ENCODE assay signal across 1 cellular context in the genomic region with DNA sequence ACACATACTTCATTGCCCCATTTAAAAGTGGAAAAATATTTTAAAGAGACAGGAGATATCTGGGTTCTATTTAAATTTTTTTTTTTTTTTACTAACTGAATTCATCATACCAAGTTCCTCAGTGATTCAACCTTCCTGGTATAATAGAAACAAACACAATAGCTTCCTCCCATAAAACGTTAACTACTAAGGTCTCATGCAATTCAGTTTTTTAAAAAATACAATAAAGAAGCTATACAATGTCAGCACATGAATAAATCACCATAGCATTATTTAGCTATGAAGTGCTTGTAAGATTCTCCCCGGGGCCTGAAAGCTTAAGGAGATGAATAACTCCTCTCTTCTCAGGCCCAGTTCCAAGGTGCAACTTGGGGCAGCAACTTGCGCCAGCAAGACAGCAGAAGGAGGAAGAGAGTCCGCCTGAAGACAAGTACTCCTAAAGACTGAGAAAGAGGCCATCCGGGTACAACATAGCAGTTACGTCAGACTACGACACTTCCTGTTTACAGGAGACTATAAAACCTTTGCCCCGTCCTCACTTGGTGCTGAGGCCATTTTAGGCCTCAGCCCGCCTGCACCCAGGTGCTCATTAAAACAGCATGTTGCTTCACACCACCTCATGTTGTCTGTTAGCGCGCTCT.
A peak's percentile ranks its signal among the peaks of the same experiment; 100 is the strongest.
TF ChIP-seq lines count a peak whose summit lies in the region.

No MANE protein-coding gene starts in this region.

TF ChIP-seq in K562, 482 proteins besides CTCF, POLR2A, EP300 and RAD21 (continued from another document):
- TF ChIP-seq CXXC5 (CRISPR knock-in tag; IDR thresholded peaks at IDR 0.05) (peak; percentile 21; the same call in 1 of the 2 replicates), KLF13 (tag; IDR thresholded peaks at IDR 0.05; ENCODE audit: borderline replicate concordance, low read depth) (no peak), ZNF354B (CRISPR knock-in tag; IDR thresholded peaks at IDR 0.05) (no peak), ZNF121 (CRISPR knock-in tag; conservative IDR thresholded peaks at IDR 0.05) (no peak), CEBPB (tag; IDR thresholded peaks at IDR 0.05) (peak; percentile 44; the same call in 1 of the 2 replicates), MCM3 (IDR thresholded peaks at IDR 0.05) (no peak), SMAD4 (CRISPR knock-in tag; conservative IDR thresholded peaks at IDR 0.05) (0 out of 2 replicates have a peak, but pooled peaks have one; percentile 14), C11orf30 (IDR thresholded peaks at IDR 0.05; ENCODE audit: low read depth) (no peak), NR2C1 (IDR thresholded peaks at IDR 0.05) (no peak), NR2C1 (tag; IDR thresholded peaks at IDR 0.05) (0 out of 2 replicates have a peak, but pooled peaks have one; percentile 21), HNRNPK (IDR thresholded peaks at IDR 0.05; ENCODE audit: low read depth, low read length, poor library complexity, severe bottlenecking) (no peak), CSDE1 (IDR thresholded peaks at IDR 0.05) (no peak), HDGF (IDR thresholded peaks at IDR 0.05) (no peak), ZNF830 (CRISPR knock-in tag; IDR thresholded peaks at IDR 0.05) (no peak), MCM5 (IDR thresholded peaks at IDR 0.05; ENCODE audit: low read depth) (no peak), HLTF (IDR thresholded peaks at IDR 0.05) (no peak), TGIF2 (CRISPR knock-in tag; IDR thresholded peaks at IDR 0.05) (no peak), KLF6 (CRISPR knock-in tag; IDR thresholded peaks at IDR 0.05; ENCODE audit: borderline replicate concordance) (no peak), GTF2F1 (IDR thresholded peaks at IDR 0.05; ENCODE audit: low read depth, low read length) (no peak), NR2C2 (CRISPR knock-in tag; IDR thresholded peaks at IDR 0.05) (no peak), NR2C2 (tag; IDR thresholded peaks at IDR 0.05) (0 out of 2 replicates have a peak, but pooled peaks have one; percentile 18), FOXA3 (CRISPR knock-in tag; conservative IDR thresholded peaks at IDR 0.05 in 1 of 2, IDR thresholded peaks at IDR 0.05 in 1 of 2) (no peak), SPI1 (IDR thresholded peaks at IDR 0.05; ENCODE audit: borderline replicate concordance, low read depth, low read length) (0 out of 2 replicates have a peak, but pooled peaks have one; percentile 34), NCOR1 (IDR thresholded peaks at IDR 0.05) (no peak), ESRRB (CRISPR knock-in tag; IDR thresholded peaks at IDR 0.05; ENCODE audit: borderline replicate concordance) (no peak), ARID1B (IDR thresholded peaks at IDR 0.05) (no peak), TCF7L2 (IDR thresholded peaks at IDR 0.05; ENCODE audit: low read depth, low read length) (no peak), ZFP30 (CRISPR knock-in tag; IDR thresholded peaks at IDR 0.05; ENCODE audit: borderline replicate concordance) (no peak), MAFK (IDR thresholded peaks at IDR 0.05; ENCODE audit: low read length) (no peak)
- TF ChIP-seq, protein P1, sequence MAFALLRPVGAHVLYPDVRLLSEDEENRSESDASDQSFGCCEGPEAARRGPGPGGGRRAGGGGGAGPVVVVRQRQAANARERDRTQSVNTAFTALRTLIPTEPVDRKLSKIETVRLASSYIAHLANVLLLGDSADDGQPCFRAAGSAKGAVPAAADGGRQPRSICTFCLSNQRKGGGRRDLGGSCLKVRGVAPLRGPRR (CRISPR knock-in tag; IDR thresholded peaks at IDR 0.05): no peak
- TF ChIP-seq, protein P2, sequence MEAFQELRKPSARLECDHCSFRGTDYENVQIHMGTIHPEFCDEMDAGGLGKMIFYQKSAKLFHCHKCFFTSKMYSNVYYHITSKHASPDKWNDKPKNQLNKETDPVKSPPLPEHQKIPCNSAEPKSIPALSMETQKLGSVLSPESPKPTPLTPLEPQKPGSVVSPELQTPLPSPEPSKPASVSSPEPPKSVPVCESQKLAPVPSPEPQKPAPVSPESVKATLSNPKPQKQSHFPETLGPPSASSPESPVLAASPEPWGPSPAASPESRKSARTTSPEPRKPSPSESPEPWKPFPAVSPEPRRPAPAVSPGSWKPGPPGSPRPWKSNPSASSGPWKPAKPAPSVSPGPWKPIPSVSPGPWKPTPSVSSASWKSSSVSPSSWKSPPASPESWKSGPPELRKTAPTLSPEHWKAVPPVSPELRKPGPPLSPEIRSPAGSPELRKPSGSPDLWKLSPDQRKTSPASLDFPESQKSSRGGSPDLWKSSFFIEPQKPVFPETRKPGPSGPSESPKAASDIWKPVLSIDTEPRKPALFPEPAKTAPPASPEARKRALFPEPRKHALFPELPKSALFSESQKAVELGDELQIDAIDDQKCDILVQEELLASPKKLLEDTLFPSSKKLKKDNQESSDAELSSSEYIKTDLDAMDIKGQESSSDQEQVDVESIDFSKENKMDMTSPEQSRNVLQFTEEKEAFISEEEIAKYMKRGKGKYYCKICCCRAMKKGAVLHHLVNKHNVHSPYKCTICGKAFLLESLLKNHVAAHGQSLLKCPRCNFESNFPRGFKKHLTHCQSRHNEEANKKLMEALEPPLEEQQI (IDR thresholded peaks at IDR 0.05): 0 out of 2 replicates have a peak, but pooled peaks have one; percentile 22
- TF ChIP-seq, protein P3, sequence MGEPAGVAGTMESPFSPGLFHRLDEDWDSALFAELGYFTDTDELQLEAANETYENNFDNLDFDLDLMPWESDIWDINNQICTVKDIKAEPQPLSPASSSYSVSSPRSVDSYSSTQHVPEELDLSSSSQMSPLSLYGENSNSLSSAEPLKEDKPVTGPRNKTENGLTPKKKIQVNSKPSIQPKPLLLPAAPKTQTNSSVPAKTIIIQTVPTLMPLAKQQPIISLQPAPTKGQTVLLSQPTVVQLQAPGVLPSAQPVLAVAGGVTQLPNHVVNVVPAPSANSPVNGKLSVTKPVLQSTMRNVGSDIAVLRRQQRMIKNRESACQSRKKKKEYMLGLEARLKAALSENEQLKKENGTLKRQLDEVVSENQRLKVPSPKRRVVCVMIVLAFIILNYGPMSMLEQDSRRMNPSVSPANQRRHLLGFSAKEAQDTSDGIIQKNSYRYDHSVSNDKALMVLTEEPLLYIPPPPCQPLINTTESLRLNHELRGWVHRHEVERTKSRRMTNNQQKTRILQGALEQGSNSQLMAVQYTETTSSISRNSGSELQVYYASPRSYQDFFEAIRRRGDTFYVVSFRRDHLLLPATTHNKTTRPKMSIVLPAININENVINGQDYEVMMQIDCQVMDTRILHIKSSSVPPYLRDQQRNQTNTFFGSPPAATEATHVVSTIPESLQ (CRISPR knock-in tag; IDR thresholded peaks at IDR 0.05): no peak
- TF ChIP-seq, protein P4, sequence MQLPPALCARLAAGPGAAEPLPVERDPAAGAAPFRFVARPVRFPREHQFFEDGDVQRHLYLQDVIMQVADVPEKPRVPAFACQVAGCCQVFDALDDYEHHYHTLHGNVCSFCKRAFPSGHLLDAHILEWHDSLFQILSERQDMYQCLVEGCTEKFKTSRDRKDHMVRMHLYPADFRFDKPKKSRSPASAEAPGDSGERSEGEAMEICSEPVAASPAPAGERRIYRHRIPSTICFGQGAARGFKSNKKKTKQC (CRISPR knock-in tag; IDR thresholded peaks at IDR 0.05): no peak
- TF ChIP-seq, protein P5, sequence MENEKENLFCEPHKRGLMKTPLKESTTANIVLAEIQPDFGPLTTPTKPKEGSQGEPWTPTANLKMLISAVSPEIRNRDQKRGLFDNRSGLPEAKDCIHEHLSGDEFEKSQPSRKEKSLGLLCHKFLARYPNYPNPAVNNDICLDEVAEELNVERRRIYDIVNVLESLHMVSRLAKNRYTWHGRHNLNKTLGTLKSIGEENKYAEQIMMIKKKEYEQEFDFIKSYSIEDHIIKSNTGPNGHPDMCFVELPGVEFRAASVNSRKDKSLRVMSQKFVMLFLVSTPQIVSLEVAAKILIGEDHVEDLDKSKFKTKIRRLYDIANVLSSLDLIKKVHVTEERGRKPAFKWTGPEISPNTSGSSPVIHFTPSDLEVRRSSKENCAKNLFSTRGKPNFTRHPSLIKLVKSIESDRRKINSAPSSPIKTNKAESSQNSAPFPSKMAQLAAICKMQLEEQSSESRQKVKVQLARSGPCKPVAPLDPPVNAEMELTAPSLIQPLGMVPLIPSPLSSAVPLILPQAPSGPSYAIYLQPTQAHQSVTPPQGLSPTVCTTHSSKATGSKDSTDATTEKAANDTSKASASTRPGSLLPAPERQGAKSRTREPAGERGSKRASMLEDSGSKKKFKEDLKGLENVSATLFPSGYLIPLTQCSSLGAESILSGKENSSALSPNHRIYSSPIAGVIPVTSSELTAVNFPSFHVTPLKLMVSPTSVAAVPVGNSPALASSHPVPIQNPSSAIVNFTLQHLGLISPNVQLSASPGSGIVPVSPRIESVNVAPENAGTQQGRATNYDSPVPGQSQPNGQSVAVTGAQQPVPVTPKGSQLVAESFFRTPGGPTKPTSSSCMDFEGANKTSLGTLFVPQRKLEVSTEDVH (IDR thresholded peaks at IDR 0.05; ENCODE audit: low read depth, partially characterized antibody): no peak
- TF ChIP-seq, protein P6, sequence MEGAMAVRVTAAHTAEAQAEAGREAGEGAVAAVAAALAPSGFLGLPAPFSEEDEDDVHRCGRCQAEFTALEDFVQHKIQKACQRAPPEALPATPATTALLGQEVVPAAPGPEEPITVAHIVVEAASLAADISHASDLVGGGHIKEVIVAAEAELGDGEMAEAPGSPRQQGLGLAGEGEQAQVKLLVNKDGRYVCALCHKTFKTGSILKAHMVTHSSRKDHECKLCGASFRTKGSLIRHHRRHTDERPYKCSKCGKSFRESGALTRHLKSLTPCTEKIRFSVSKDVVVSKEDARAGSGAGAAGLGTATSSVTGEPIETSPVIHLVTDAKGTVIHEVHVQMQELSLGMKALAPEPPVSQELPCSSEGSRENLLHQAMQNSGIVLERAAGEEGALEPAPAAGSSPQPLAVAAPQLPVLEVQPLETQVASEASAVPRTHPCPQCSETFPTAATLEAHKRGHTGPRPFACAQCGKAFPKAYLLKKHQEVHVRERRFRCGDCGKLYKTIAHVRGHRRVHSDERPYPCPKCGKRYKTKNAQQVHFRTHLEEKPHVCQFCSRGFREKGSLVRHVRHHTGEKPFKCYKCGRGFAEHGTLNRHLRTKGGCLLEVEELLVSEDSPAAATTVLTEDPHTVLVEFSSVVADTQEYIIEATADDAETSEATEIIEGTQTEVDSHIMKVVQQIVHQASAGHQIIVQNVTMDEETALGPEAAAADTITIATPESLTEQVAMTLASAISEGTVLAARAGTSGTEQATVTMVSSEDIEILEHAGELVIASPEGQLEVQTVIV (CRISPR knock-in tag; IDR thresholded peaks at IDR 0.05; ENCODE audit: borderline replicate concordance): no peak
- TF ChIP-seq, protein P7, sequence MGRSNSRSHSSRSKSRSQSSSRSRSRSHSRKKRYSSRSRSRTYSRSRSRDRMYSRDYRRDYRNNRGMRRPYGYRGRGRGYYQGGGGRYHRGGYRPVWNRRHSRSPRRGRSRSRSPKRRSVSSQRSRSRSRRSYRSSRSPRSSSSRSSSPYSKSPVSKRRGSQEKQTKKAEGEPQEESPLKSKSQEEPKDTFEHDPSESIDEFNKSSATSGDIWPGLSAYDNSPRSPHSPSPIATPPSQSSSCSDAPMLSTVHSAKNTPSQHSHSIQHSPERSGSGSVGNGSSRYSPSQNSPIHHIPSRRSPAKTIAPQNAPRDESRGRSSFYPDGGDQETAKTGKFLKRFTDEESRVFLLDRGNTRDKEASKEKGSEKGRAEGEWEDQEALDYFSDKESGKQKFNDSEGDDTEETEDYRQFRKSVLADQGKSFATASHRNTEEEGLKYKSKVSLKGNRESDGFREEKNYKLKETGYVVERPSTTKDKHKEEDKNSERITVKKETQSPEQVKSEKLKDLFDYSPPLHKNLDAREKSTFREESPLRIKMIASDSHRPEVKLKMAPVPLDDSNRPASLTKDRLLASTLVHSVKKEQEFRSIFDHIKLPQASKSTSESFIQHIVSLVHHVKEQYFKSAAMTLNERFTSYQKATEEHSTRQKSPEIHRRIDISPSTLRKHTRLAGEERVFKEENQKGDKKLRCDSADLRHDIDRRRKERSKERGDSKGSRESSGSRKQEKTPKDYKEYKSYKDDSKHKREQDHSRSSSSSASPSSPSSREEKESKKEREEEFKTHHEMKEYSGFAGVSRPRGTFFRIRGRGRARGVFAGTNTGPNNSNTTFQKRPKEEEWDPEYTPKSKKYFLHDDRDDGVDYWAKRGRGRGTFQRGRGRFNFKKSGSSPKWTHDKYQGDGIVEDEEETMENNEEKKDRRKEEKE (IDR thresholded peaks at IDR 0.05; ENCODE audit: borderline replicate concordance in 1 of 2, control insufficient read depth in 1 of 2, low read depth in 2 of 2, low read length in 1 of 2): no peak
TF ChIP-seq in K562: peak in this region for 10.
